In genomic region chr1:9589144-9589718, GRCh38 we compare ENCODE assay signal across 8 cellular contexts. TPM values are rescaled to one million over a fixed set of nuclear protein-coding genes. Genes with fewer than 3 reads are reported as not detected.
DNase-seq lines count a peak whose midpoint lies in the region; ATAC-seq and TF ChIP-seq lines count a peak whose summit lies in the region.

No MANE protein-coding gene starts in this region.

- peaks cover 11% of the 10 kb centered on the region for H3K36me3 ChIP-seq in mesodermal cell (ENCODE audit: control insufficient read depth, insufficient read depth, low read length)

- ATAC-seq in GM19025 (IDR thresholded peaks at IDR 0.05; ENCODE audit: low read depth, unreplicated experiment): peak; percentile 7
- ATAC-seq in HG03460 (IDR thresholded peaks at IDR 0.05; ENCODE audit: unreplicated experiment): peak; percentile 19
- ATAC-seq in stimulated activated naive CD8-positive, alpha-beta T cell treated with anti-CD3 and anti-CD28 coated beads, Interleukin-15, amount 100 ng/mL, for 72 hours: peak; percentile 50
- no peak for ATAC-seq in GM19328 (IDR thresholded peaks at IDR 0.05; ENCODE audit: unreplicated experiment)

- H3K27ac ChIP-seq in 22Rv1 (peak overlapping the region; percentile 83), dorsolateral prefrontal cortex (peak overlapping the region in 42 of 59 donors; percentile 5 to 81 (median 64)), mesodermal cell (ENCODE audit: low read depth, low read length, severe bottlenecking) (peak overlapping the region; percentile 45)

- H3K4me1 ChIP-seq in mesodermal cell (ENCODE audit: control insufficient read depth, insufficient read depth, low read length, poor library complexity, severe bottlenecking): peaks cover 30% of the 10 kb centered on the region

- H3K27ac Mint-ChIP-seq in stimulated activated naive CD8-positive, alpha-beta T cell treated with anti-CD3 and anti-CD28 coated beads, Interleukin-15, amount 100 ng/mL, for 72 hours: peak overlapping the region; percentile 9 to 94

- peaks cover 51% of the 10 kb centered on the region for H3K4me1 Mint-ChIP-seq in stimulated activated naive CD8-positive, alpha-beta T cell treated with anti-CD3 and anti-CD28 coated beads, Interleukin-15, amount 100 ng/mL, for 72 hours

- no peaks in the 10 kb centered on the region for H3K9me3 ChIP-seq in mesodermal cell (ENCODE audit: control insufficient read depth, low read length)

- H3K4me3 ChIP-seq in WI38 (ENCODE audit: low read depth, low read length) (peak overlapping the region; percentile 68), dorsolateral prefrontal cortex (peak overlapping the region; percentile 32 to 89 (median 75)), mesodermal cell (ENCODE audit: extremely low read depth, insufficient read depth, low read length, poor library complexity, severe bottlenecking) (peak overlapping the region; percentile 60)

- 1% methylated on average over 31 to 55 of the region's 63 CpGs for WGBS in mesodermal cell (ENCODE audit: insufficient coverage in 2 of 2), 2 experiments

- no peaks in the 10 kb centered on the region for H3K9me3 Mint-ChIP-seq in stimulated activated naive CD8-positive, alpha-beta T cell treated with anti-CD3 and anti-CD28 coated beads, Interleukin-15, amount 100 ng/mL, for 72 hours

- DNase-seq in dorsolateral prefrontal cortex: peak in 2 of 10 donors; percentile 29 to 44
- peak; percentile 39 to 44 for DNase-seq in stimulated activated naive CD8-positive, alpha-beta T cell treated with anti-CD3 and anti-CD28 coated beads, Interleukin-15, amount 100 ng/mL, for 72 hours

- H3K27me3 Mint-ChIP-seq in stimulated activated naive CD8-positive, alpha-beta T cell treated with anti-CD3 and anti-CD28 coated beads, Interleukin-15, amount 100 ng/mL, for 72 hours: no peaks in the 10 kb centered on the region

- peak overlapping the region; percentile 90 for H3K4me3 Mint-ChIP-seq in stimulated activated naive CD8-positive, alpha-beta T cell treated with anti-CD3 and anti-CD28 coated beads, Interleukin-15, amount 100 ng/mL, for 72 hours

- no peaks in the 10 kb centered on the region for H3K27me3 ChIP-seq in dorsolateral prefrontal cortex

- no peak for TF ChIP-seq CTCF in 22Rv1 (IDR thresholded peaks at IDR 0.05)
- no peak for TF ChIP-seq CTCF in WI38 (IDR thresholded peaks at IDR 0.05; ENCODE audit: low read depth, low read length)
- peak in 1 of 56 donors; percentile 5 for TF ChIP-seq CTCF in dorsolateral prefrontal cortex (IDR thresholded peaks at IDR 0.05 in 54 of 56, conservative IDR thresholded peaks at IDR 0.05 in 2 of 56; ENCODE audit: low read depth in 1 of 56, partially characterized antibody in 56 of 56)

- intact Hi-C loops in dorsolateral prefrontal cortex (cut with DNase I): loop anchor here (2.0 kb wide), 2 partner anchors 48 to 234 kb away; partner anchors contain the start of gene CLSTN1 (in 1 of the 2)

RNA-seq across cellular contexts. Expression of gene TMEM201, which starts 0.5 kb away (rescaled TPM):
- total RNA-seq in dorsolateral prefrontal cortex: 10 to 100 TPM; 15.4 to 35.6 (median 20.9) TPM
- polyA plus RNA-seq in mesodermal cell (2013, experiment 1 of 2): 9.7 TPM
- polyA plus RNA-seq in mesodermal cell (2013, experiment 2 of 2): 7.8 TPM

RNA-seq across cellular contexts. Expression of gene SLC25A33, which starts 50.0 kb away (rescaled TPM):
- 10 to 100 TPM in 59 of 120 experiments, 1 to 10 TPM in 61; 5.8 to 21.0 (median 10.0) TPM for total RNA-seq in dorsolateral prefrontal cortex
- 6.5 TPM for polyA plus RNA-seq in mesodermal cell (2013, experiment 1 of 2)
- polyA plus RNA-seq in mesodermal cell (2013, experiment 2 of 2): 5.5 TPM
